ENCODE assay signal across 12 cellular contexts in the genomic region with DNA sequence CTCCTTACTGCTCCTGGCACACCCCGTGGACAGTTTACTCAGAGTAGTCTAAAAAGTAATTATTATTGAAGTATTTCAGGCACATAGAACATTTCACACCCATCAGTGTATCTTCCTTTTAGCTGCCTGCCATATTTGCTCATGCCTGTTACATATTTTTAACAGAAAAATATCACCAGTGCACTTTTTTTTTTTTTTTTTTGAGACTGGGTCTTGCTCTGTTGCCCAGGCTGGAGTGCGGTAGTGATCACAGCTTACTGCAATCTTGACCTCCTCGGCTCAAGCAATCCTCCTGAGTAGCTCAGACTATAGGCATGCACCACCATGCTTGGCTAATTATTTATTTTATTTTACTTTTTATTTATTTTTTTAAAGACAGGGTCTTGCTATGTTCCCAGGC. TPM values are rescaled to one million over a fixed set of nuclear protein-coding genes. Genes with fewer than 3 reads are reported as not detected.
DNase-seq lines count a peak whose midpoint lies in the region; ATAC-seq and TF ChIP-seq lines count a peak whose summit lies in the region.
"Had no signal": no experiment of that assay in that cellular context is flagged by ENCODE, and none has a peak within 500 bp of the region (broad histone marks: within the 10 kb centered on the region; RNA-seq: fewer than 3 reads in every experiment).

No MANE protein-coding gene starts in this region.

- peak overlapping the region; percentile 25 for H3K27ac Mint-ChIP-seq in activated T-cell treated with anti-CD3 and anti-CD28 coated beads, Interleukin-2, amount 50 U/mL, for 72 hours
- peak overlapping the region; percentile 17 for H3K27ac Mint-ChIP-seq in Calu3 (ENCODE audit: unreplicated experiment)
- peak overlapping the region; percentile 26 for H3K27ac Mint-ChIP-seq in activated T-helper 17 cell treated with anti-CD3 and anti-CD28 coated beads, Interleukin-2, amount 50 U/mL, for 72 hours
- peak overlapping the region; percentile 84 for H3K27ac Mint-ChIP-seq in stimulated activated effector memory CD8-positive, alpha-beta T cell treated with anti-CD3 and anti-CD28 coated beads, Interleukin-12 subunit alpha, Interleukin-12 subunit beta, amount 100 ng/mL, for 72 hours
- no peak overlapping the region for H3K27ac Mint-ChIP-seq in activated naive CD8-positive, alpha-beta T cell treated with anti-CD3 and anti-CD28 coated beads, Interleukin-2, amount 50 U/mL, for 24 hours

- DNase-seq in activated T-cell treated with anti-CD3 and anti-CD28 coated beads, Interleukin-2, amount 50 U/mL, for 72 hours, result no peak
- no peak for DNase-seq in activated T-cell treated with anti-CD3 and anti-CD28 coated beads, Interleukin-2, amount 50 U/mL, for 48 hours
- DNase-seq in Calu3, result no peak
- DNase-seq in stimulated activated effector memory CD8-positive, alpha-beta T cell treated with anti-CD3 and anti-CD28 coated beads, Interleukin-12 subunit alpha, Interleukin-12 subunit beta, amount 100 ng/mL, for 72 hours (ENCODE audit: low spot score in 2 of 2), result no peak
- no peak for DNase-seq in activated naive CD8-positive, alpha-beta T cell treated with anti-CD3 and anti-CD28 coated beads, Interleukin-2, amount 50 U/mL, for 24 hours
- DNase-seq in islet precursor cell, result no peak
- DNase-seq: 8988T; CD8-positive, alpha-beta memory T cell; COR-L47; GM23248 had no signal

- no peaks in the 10 kb centered on the region for H3K4me1 Mint-ChIP-seq in activated T-cell treated with anti-CD3 and anti-CD28 coated beads, Interleukin-2, amount 50 U/mL, for 72 hours (ENCODE audit: low read depth)
- peaks cover 7% of the 10 kb centered on the region for H3K4me1 Mint-ChIP-seq in Calu3 (ENCODE audit: low read depth, unreplicated experiment)
- H3K4me1 Mint-ChIP-seq in activated T-helper 17 cell treated with anti-CD3 and anti-CD28 coated beads, Interleukin-2, amount 50 U/mL, for 72 hours, result no peaks in the 10 kb centered on the region
- H3K4me1 Mint-ChIP-seq in stimulated activated effector memory CD8-positive, alpha-beta T cell treated with anti-CD3 and anti-CD28 coated beads, Interleukin-12 subunit alpha, Interleukin-12 subunit beta, amount 100 ng/mL, for 72 hours, result peaks cover 13% of the 10 kb centered on the region
- no peaks in the 10 kb centered on the region for H3K4me1 Mint-ChIP-seq in activated naive CD8-positive, alpha-beta T cell treated with anti-CD3 and anti-CD28 coated beads, Interleukin-2, amount 50 U/mL, for 24 hours

- no peak for ATAC-seq in activated T-cell treated with anti-CD3 and anti-CD28 coated beads, Interleukin-2, amount 50 U/mL, for 72 hours (replicated peaks in 1 of 2)
- ATAC-seq in activated T-helper 17 cell treated with anti-CD3 and anti-CD28 coated beads, Interleukin-2, amount 50 U/mL, for 72 hours (replicated peaks), result no peak
- ATAC-seq in stimulated activated effector memory CD8-positive, alpha-beta T cell treated with anti-CD3 and anti-CD28 coated beads, Interleukin-12 subunit alpha, Interleukin-12 subunit beta, amount 100 ng/mL, for 72 hours, result no peak
- ATAC-seq in activated naive CD8-positive, alpha-beta T cell treated with anti-CD3 and anti-CD28 coated beads, Interleukin-2, amount 50 U/mL, for 24 hours, result no peak
- no peak for ATAC-seq in GM21786 (IDR thresholded peaks at IDR 0.05; ENCODE audit: unreplicated experiment)

- no peaks in the 10 kb centered on the region for H3K27me3 Mint-ChIP-seq in activated T-cell treated with anti-CD3 and anti-CD28 coated beads, Interleukin-2, amount 50 U/mL, for 72 hours (ENCODE audit: low read depth)
- no peaks in the 10 kb centered on the region for H3K27me3 Mint-ChIP-seq in Calu3 (ENCODE audit: unreplicated experiment)
- H3K27me3 Mint-ChIP-seq in activated T-helper 17 cell treated with anti-CD3 and anti-CD28 coated beads, Interleukin-2, amount 50 U/mL, for 72 hours, result no peaks in the 10 kb centered on the region
- H3K27me3 Mint-ChIP-seq in activated naive CD8-positive, alpha-beta T cell treated with anti-CD3 and anti-CD28 coated beads, Interleukin-2, amount 50 U/mL, for 24 hours, result no peaks in the 10 kb centered on the region

- no peak for TF ChIP-seq CTCF in Calu3 (IDR thresholded peaks at IDR 0.05; ENCODE audit: unreplicated experiment)

- H3K36me3 Mint-ChIP-seq in activated T-cell treated with anti-CD3 and anti-CD28 coated beads, Interleukin-2, amount 50 U/mL, for 72 hours (ENCODE audit: insufficient read depth in 2 of 2), result peaks cover 6% of the 10 kb centered on the region in 2 donors
- H3K36me3 Mint-ChIP-seq in Calu3 (ENCODE audit: insufficient read depth, unreplicated experiment), result peaks cover 24% of the 10 kb centered on the region
- H3K36me3 Mint-ChIP-seq in activated T-helper 17 cell treated with anti-CD3 and anti-CD28 coated beads, Interleukin-2, amount 50 U/mL, for 72 hours (ENCODE audit: low read depth), result peaks cover 92% of the 10 kb centered on the region
- H3K36me3 Mint-ChIP-seq in stimulated activated effector memory CD8-positive, alpha-beta T cell treated with anti-CD3 and anti-CD28 coated beads, Interleukin-12 subunit alpha, Interleukin-12 subunit beta, amount 100 ng/mL, for 72 hours, result peaks cover 93% of the 10 kb centered on the region
- peaks cover 14% of the 10 kb centered on the region for H3K36me3 Mint-ChIP-seq in activated naive CD8-positive, alpha-beta T cell treated with anti-CD3 and anti-CD28 coated beads, Interleukin-2, amount 50 U/mL, for 24 hours (ENCODE audit: low read depth)

- CTCF ChIA-PET in Calu3 (lab: Charles Lee), result interaction anchor here (0.7 kb wide), 1 partner anchor 197 kb away, joined by 3 read pairs; no protein-coding TSS in a partner anchor

- H3K4me3 Mint-ChIP-seq in activated T-cell treated with anti-CD3 and anti-CD28 coated beads, Interleukin-2, amount 50 U/mL, for 72 hours, result no peak overlapping the region
- H3K4me3 Mint-ChIP-seq in Calu3 (ENCODE audit: low read depth, unreplicated experiment), result no peak overlapping the region
- H3K4me3 Mint-ChIP-seq in activated T-helper 17 cell treated with anti-CD3 and anti-CD28 coated beads, Interleukin-2, amount 50 U/mL, for 72 hours, result no peak overlapping the region
- no peak overlapping the region for H3K4me3 Mint-ChIP-seq in stimulated activated effector memory CD8-positive, alpha-beta T cell treated with anti-CD3 and anti-CD28 coated beads, Interleukin-12 subunit alpha, Interleukin-12 subunit beta, amount 100 ng/mL, for 72 hours
- H3K4me3 Mint-ChIP-seq in activated naive CD8-positive, alpha-beta T cell treated with anti-CD3 and anti-CD28 coated beads, Interleukin-2, amount 50 U/mL, for 24 hours, result no peak overlapping the region

- no TSS peak for BruUV-seq in Calu3 (replicated peaks; lab: Mats Ljungman, UMichigan)

- H3K9me3 Mint-ChIP-seq in activated T-cell treated with anti-CD3 and anti-CD28 coated beads, Interleukin-2, amount 50 U/mL, for 72 hours, result no peaks in the 10 kb centered on the region
- H3K9me3 Mint-ChIP-seq in Calu3 (ENCODE audit: low read depth, unreplicated experiment), result no peaks in the 10 kb centered on the region
- no peaks in the 10 kb centered on the region for H3K9me3 Mint-ChIP-seq in activated T-helper 17 cell treated with anti-CD3 and anti-CD28 coated beads, Interleukin-2, amount 50 U/mL, for 72 hours
- no peaks in the 10 kb centered on the region for H3K9me3 Mint-ChIP-seq in stimulated activated effector memory CD8-positive, alpha-beta T cell treated with anti-CD3 and anti-CD28 coated beads, Interleukin-12 subunit alpha, Interleukin-12 subunit beta, amount 100 ng/mL, for 72 hours
- H3K9me3 Mint-ChIP-seq in activated naive CD8-positive, alpha-beta T cell treated with anti-CD3 and anti-CD28 coated beads, Interleukin-2, amount 50 U/mL, for 24 hours, result no peaks in the 10 kb centered on the region
- H3K9me3 Mint-ChIP-seq: CD8-positive, alpha-beta memory T cell had no signal

- intact Hi-C loops in Calu3 (cut with micrococcal nuclease; ENCODE audit: unreplicated experiment), result no loop called here

RNA-seq across cellular contexts. Expression of a gene that starts 40.7 kb away (rescaled TPM):
- total RNA-seq in activated T-cell treated with anti-CD3 and anti-CD28 coated beads, Interleukin-2, amount 50 U/mL, for 72 hours, result 100 to 1,000 TPM; 240 to 282 TPM
- total RNA-seq in Calu3 (2022), result 353 and 375 TPM in 2 replicates
- 1,000 to 10,000 TPM in 1 of 2 donors, 100 to 1,000 TPM in 1; 862 to 1,104 TPM for total RNA-seq in activated T-helper 17 cell treated with anti-CD3 and anti-CD28 coated beads, Interleukin-2, amount 50 U/mL, for 72 hours
